In genomic region chr3:12394516-12395271, GRCh38 we compare ENCODE assay signal across 10 cellular contexts.
DNase-seq lines count a peak whose midpoint lies in the region; ATAC-seq and TF ChIP-seq lines count a peak whose summit lies in the region.
"Had no signal": no experiment of that assay in that cellular context is flagged by ENCODE, and none has a peak within 500 bp of the region (broad histone marks: within the 10 kb centered on the region; RNA-seq: fewer than 3 reads in every experiment).

No MANE protein-coding gene starts in this region.

- H3K4me3 ChIP-seq in smooth muscle cell = no peak overlapping the region
- H3K4me3 ChIP-seq: SJSA1 had no signal

- WGBS in smooth muscle cell (ENCODE audit: low lambda C conversion rate) = 86% methylated on average over 4 of the region's 4 CpGs

- no peak overlapping the region for H2AFZ ChIP-seq in smooth muscle cell (ENCODE audit: low read depth)

- peak overlapping the region in 1 of 2 donors; percentile 23 for H3K27ac Mint-ChIP-seq in effector memory CD8-positive, alpha-beta T cell
- H3K27ac Mint-ChIP-seq in mesothelial cell of epicardium = no peak overlapping the region

- H3K27me3 Mint-ChIP-seq in effector memory CD8-positive, alpha-beta T cell = peaks cover 8 to 17% of the 10 kb centered on the region in 2 donors
- peaks cover 4% of the 10 kb centered on the region for H3K27me3 Mint-ChIP-seq in mesothelial cell of epicardium (ENCODE audit: low read depth)

- H3F3A ChIP-seq in smooth muscle cell (ENCODE audit: low read depth) = no peaks in the 10 kb centered on the region

- TF ChIP-seq CTCF in mesothelial cell of epicardium (IDR thresholded peaks at IDR 0.05; ENCODE audit: unreplicated experiment) (no peak), smooth muscle cell (IDR thresholded peaks at IDR 0.05; ENCODE audit: borderline replicate concordance, insufficient read depth, poor library complexity, severe bottlenecking) (no peak)

- H3K27me3 ChIP-seq in smooth muscle cell (ENCODE audit: low read depth) = no peaks in the 10 kb centered on the region

- no peak for DNase-seq in effector memory CD8-positive, alpha-beta T cell
- DNase-seq in activated CD4-positive, alpha-beta T cell treated with anti-CD3 and anti-CD28 coated beads for 1 hour = no peak
- DNase-seq in DMS114 treated with DMSO at 0.1 percent for 48 hours (lab: John Stamatoyannopoulos, UW; ENCODE audit: unreplicated experiment) (no peak), mesothelial cell of epicardium (ENCODE audit: low spot score in 2 of 2, unreplicated experiment in 2 of 2) (no peak), smooth muscle cell (lab: John Stamatoyannopoulos, UW; ENCODE audit: unreplicated experiment) (no peak)
- DNase-seq: activated gamma-delta T cell treated with Interleukin-2 at 50 U/mL for 16 hours had no signal

- H3K4me1 ChIP-seq in smooth muscle cell (ENCODE audit: low read depth) = no peaks in the 10 kb centered on the region
- H3K4me1 ChIP-seq: SJSA1 had no signal

- H3K9me3 Mint-ChIP-seq in effector memory CD8-positive, alpha-beta T cell = no peaks in the 10 kb centered on the region
- H3K9me3 Mint-ChIP-seq in mesothelial cell of epicardium = no peaks in the 10 kb centered on the region

- H3K4me3 Mint-ChIP-seq in effector memory CD8-positive, alpha-beta T cell = peak overlapping the region; percentile 44 to 62
- no peak overlapping the region for H3K4me3 Mint-ChIP-seq in mesothelial cell of epicardium

- ATAC-seq in GM18508 (IDR thresholded peaks at IDR 0.05; ENCODE audit: insufficient read depth, unreplicated experiment) (peak; percentile 13), GM21447 (IDR thresholded peaks at IDR 0.05; ENCODE audit: unreplicated experiment) (peak; percentile 6), HG03432 (IDR thresholded peaks at IDR 0.05; ENCODE audit: unreplicated experiment) (peak; percentile 2)
- ATAC-seq in effector memory CD8-positive, alpha-beta T cell (replicated peaks) = peak; percentile 22

- no peaks in the 10 kb centered on the region for H3K36me3 ChIP-seq in smooth muscle cell (ENCODE audit: low read depth)
- H3K36me3 ChIP-seq: SJSA1 had no signal

- peaks cover 0 to 4% of the 10 kb centered on the region in 2 donors for H3K4me1 Mint-ChIP-seq in effector memory CD8-positive, alpha-beta T cell (ENCODE audit: low read depth in 2 of 2)
- H3K4me1 Mint-ChIP-seq in mesothelial cell of epicardium = no peaks in the 10 kb centered on the region

- no peaks in the 10 kb centered on the region for H3K79me2 ChIP-seq in smooth muscle cell (ENCODE audit: low read depth)

- H3K36me3 Mint-ChIP-seq in effector memory CD8-positive, alpha-beta T cell (ENCODE audit: insufficient read depth) = no peaks in the 10 kb centered on the region
- H3K36me3 Mint-ChIP-seq in mesothelial cell of epicardium = peaks cover 1% of the 10 kb centered on the region

- no peak overlapping the region for H3K9ac ChIP-seq in smooth muscle cell (ENCODE audit: low read depth)

- no peak overlapping the region for H3K4me2 ChIP-seq in smooth muscle cell

- H3K27ac ChIP-seq in smooth muscle cell (ENCODE audit: low read depth) = no peak overlapping the region
- H3K27ac ChIP-seq: SJSA1 had no signal

- H3K9me3 ChIP-seq in smooth muscle cell (replicated peaks; ENCODE audit: low read depth) = no peaks in the 10 kb centered on the region
- H3K9me3 ChIP-seq: SJSA1 had no signal

- H4K20me1 ChIP-seq in smooth muscle cell (ENCODE audit: low read depth) = no peaks in the 10 kb centered on the region
